ENCODE assay signal across 30 cellular contexts in the genomic region with DNA sequence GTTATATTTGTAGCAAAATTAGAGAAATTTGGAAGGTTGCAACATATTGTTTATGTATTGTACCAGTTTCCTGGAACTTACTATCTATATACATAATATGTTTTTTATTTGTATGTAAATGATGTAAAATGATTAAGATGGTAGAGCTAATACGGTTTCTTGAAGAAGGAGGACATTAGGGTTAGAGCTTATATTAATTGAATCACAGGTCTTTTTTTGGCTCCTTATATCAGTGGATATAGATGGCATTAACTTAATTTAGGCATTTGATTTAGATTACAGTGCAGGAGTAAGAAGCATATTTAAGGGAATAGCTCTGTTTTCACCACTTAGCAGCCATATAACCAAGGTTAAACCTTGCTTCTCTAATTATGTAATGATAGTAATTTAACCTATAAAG.
"Had no signal": no experiment of that assay in that cellular context is flagged by ENCODE, and none has a peak within 500 bp of the region (broad histone marks: within the 10 kb centered on the region; RNA-seq: fewer than 3 reads in every experiment).

No MANE protein-coding gene starts in this region.

- H3K4me1 Mint-ChIP-seq: activated naive CD4-positive, alpha-beta T cell treated with anti-CD3 and anti-CD28 coated beads, Interleukin-2, amount 50 U/mL, for 24 hours; activated T-helper 17 cell treated with anti-CD3 and anti-CD28 coated beads, Interleukin-2, amount 50 U/mL, for 72 hours; naive B cell; T-helper 17 cell had no signal

- FAIRE-seq: bronchial epithelial cell, keratinocyte had no signal

- H2AFZ ChIP-seq: hepatocyte had no signal

- H3K36me3 Mint-ChIP-seq: activated naive CD4-positive, alpha-beta T cell treated with anti-CD3 and anti-CD28 coated beads, Interleukin-2, amount 50 U/mL, for 24 hours; naive B cell had no signal

- H3K9me3 Mint-ChIP-seq: activated CD8-positive, alpha-beta T cell treated with anti-CD3 and anti-CD28 coated beads for 36 hours; activated naive CD4-positive, alpha-beta T cell treated with anti-CD3 and anti-CD28 coated beads, Interleukin-2, amount 50 U/mL, for 24 hours; activated T-cell treated with anti-CD3 and anti-CD28 coated beads, Interleukin-2, amount 50 U/mL, for 4 hours; activated T-helper 17 cell treated with anti-CD3 and anti-CD28 coated beads, Interleukin-2, amount 50 U/mL, for 72 hours; naive B cell; stimulated activated naive CD8-positive, alpha-beta T cell treated with anti-CD3 and anti-CD28 coated beads, Interleukin-15, Interleukin-2, amounts not matched to agents 100 ng/mL and 50 ng/mL, for 24 hours had no signal

- H3K27me3 Mint-ChIP-seq: activated CD8-positive, alpha-beta T cell treated with anti-CD3 and anti-CD28 coated beads for 36 hours; activated naive CD4-positive, alpha-beta T cell treated with anti-CD3 and anti-CD28 coated beads, Interleukin-2, amount 50 U/mL, for 24 hours; activated T-helper 17 cell treated with anti-CD3 and anti-CD28 coated beads, Interleukin-2, amount 50 U/mL, for 72 hours; effector memory CD8-positive, alpha-beta T cell; naive B cell; progenitor cell of endocrine pancreas; stimulated activated naive CD8-positive, alpha-beta T cell treated with anti-CD3 and anti-CD28 coated beads, Interleukin-15, Interleukin-2, amounts not matched to agents 100 ng/mL and 50 ng/mL, for 24 hours; T-helper 17 cell had no signal

- H3K4me2 ChIP-seq: hepatocyte had no signal

- H3K4me1 ChIP-seq: gastroesophageal sphincter, transverse colon had no signal

- H3K36me3 ChIP-seq: gastroesophageal sphincter, neutrophil, transverse colon had no signal

- H3K27me3 ChIP-seq: gastroesophageal sphincter, hepatocyte, neutrophil, transverse colon had no signal

- H3K27ac ChIP-seq: coronary artery, hepatocyte, neutrophil, transverse colon had no signal

- H3K4me3 Mint-ChIP-seq: activated CD8-positive, alpha-beta T cell treated with anti-CD3 and anti-CD28 coated beads for 36 hours; activated naive CD4-positive, alpha-beta T cell treated with anti-CD3 and anti-CD28 coated beads, Interleukin-2, amount 50 U/mL, for 24 hours; activated T-cell treated with anti-CD3 and anti-CD28 coated beads, Interleukin-2, amount 50 U/mL, for 4 hours; activated T-helper 17 cell treated with anti-CD3 and anti-CD28 coated beads, Interleukin-2, amount 50 U/mL, for 72 hours; effector memory CD8-positive, alpha-beta T cell; mesothelial cell of epicardium; naive B cell; nephron progenitor cell; stimulated activated naive CD8-positive, alpha-beta T cell treated with anti-CD3 and anti-CD28 coated beads, Interleukin-15, Interleukin-2, amounts not matched to agents 100 ng/mL and 50 ng/mL, for 24 hours; T-helper 17 cell had no signal

- H3K27ac Mint-ChIP-seq: activated CD8-positive, alpha-beta T cell treated with anti-CD3 and anti-CD28 coated beads for 36 hours; activated naive CD4-positive, alpha-beta T cell treated with anti-CD3 and anti-CD28 coated beads, Interleukin-2, amount 50 U/mL, for 24 hours; activated T-helper 17 cell treated with anti-CD3 and anti-CD28 coated beads, Interleukin-2, amount 50 U/mL, for 72 hours; effector memory CD8-positive, alpha-beta T cell; naive B cell; nephron progenitor cell; progenitor cell of endocrine pancreas; stimulated activated naive CD8-positive, alpha-beta T cell treated with anti-CD3 and anti-CD28 coated beads, Interleukin-15, Interleukin-2, amounts not matched to agents 100 ng/mL and 50 ng/mL, for 24 hours; T-helper 17 cell had no signal

- H3K79me2 ChIP-seq: hepatocyte had no signal

- ATAC-seq: activated CD8-positive, alpha-beta T cell treated with anti-CD3 and anti-CD28 coated beads for 36 hours; activated T-cell treated with anti-CD3 and anti-CD28 coated beads, Interleukin-2, amount 50 U/mL, for 4 hours; activated T-helper 17 cell treated with anti-CD3 and anti-CD28 coated beads, Interleukin-2, amount 50 U/mL, for 72 hours; effector memory CD8-positive, alpha-beta T cell; gastroesophageal sphincter; left colon; sciatic nerve; T-helper 17 cell had no signal

- H3K9me3 ChIP-seq: gastroesophageal sphincter, neutrophil, transverse colon had no signal

- H3K4me3 ChIP-seq: coronary artery, gastroesophageal sphincter, hepatocyte, skin epidermis, transverse colon had no signal

- DNase-seq: activated CD4-positive, alpha-beta T cell treated with anti-CD3 and anti-CD28 coated beads, Interleukin-2, amount 50 U/mL, for 1 hour; activated CD8-positive, alpha-beta T cell treated with anti-CD3 and anti-CD28 coated beads for 36 hours; activated gamma-delta T cell treated with Interleukin-2 at 50 U/mL for 16 hours; activated T-cell treated with anti-CD3 and anti-CD28 coated beads, Interleukin-2, amount 50 U/mL, for 4 hours; anterior cingulate cortex; effector memory CD8-positive, alpha-beta T cell; erythroblast; left colon; mammary epithelial cell; naive B cell; nephron progenitor cell; retina; stimulated activated CD4-positive, alpha-beta T cell treated with anti-CD3 and anti-CD28 coated beads, Interleukin-12 subunit alpha, Interleukin-12 subunit beta, amount 100 ng/mL, for 4 hours; stimulated activated CD4-positive, alpha-beta T cell treated with anti-CD3 and anti-CD28 coated beads, Interleukin-4, amount 100 ng/mL, for 1 hour; T-helper 17 cell; T1000; transverse colon had no signal
